Comparison of ENCODE assay signal across 8 cellular contexts in genomic region chr6:110949679-110950285, GRCh38. TPM values are rescaled to one million over a fixed set of nuclear protein-coding genes. Genes with fewer than 3 reads are reported as not detected.
DNase-seq lines count a peak whose midpoint lies in the region; ATAC-seq and TF ChIP-seq lines count a peak whose summit lies in the region.

No MANE protein-coding gene starts in this region.

- H3K4me3 Mint-ChIP-seq in nephron progenitor cell = no peak overlapping the region

- H3K9me3 Mint-ChIP-seq in nephron progenitor cell = no peaks in the 10 kb centered on the region

- no peak overlapping the region for H3K27ac Mint-ChIP-seq in nephron progenitor cell

- no peak for ATAC-seq in HG03432 (IDR thresholded peaks at IDR 0.05; ENCODE audit: unreplicated experiment)
- ATAC-seq in HG03439 (IDR thresholded peaks at IDR 0.05; ENCODE audit: unreplicated experiment) = no peak

- H3K36me3 Mint-ChIP-seq in nephron progenitor cell (ENCODE audit: low read depth) = no peaks in the 10 kb centered on the region

- TF ChIP-seq CTCF in nephron progenitor cell (IDR thresholded peaks at IDR 0.05) = peak; percentile 26

- in situ Hi-C loops in G401 (cut with HindIII; ENCODE audit: low sequenced_read_pairs) = no loop called here

- H3K27me3 Mint-ChIP-seq in nephron progenitor cell (ENCODE audit: low read depth, poor library complexity) = peaks cover 10% of the 10 kb centered on the region

- peaks cover 16% of the 10 kb centered on the region for H3K4me1 Mint-ChIP-seq in nephron progenitor cell

- peak; percentile 21 for DNase-seq in G401 (ENCODE audit: low spot score)
- DNase-seq in NAMALWA (ENCODE audit: low spot score) = peak; percentile 65
- DNase-seq in cerebellar cortex (ENCODE audit: low spot score) = peak; percentile 24
- no peak for DNase-seq in nephron progenitor cell
- DNase-seq in islet precursor cell = no peak
- no peak for DNase-seq in activated gamma-delta T cell treated with Interleukin-2 at 50 U/mL for 16 hours

RNA-seq across cellular contexts. Expression of gene GTF3C6, which starts 8.7 kb away (rescaled TPM):
- 38.2 and 43.0 TPM in 2 replicates for total RNA-seq in G401 (2014; rRNA removed; shearing (Covaris generic))

RNA-seq across cellular contexts. Expression of gene RPF2, which starts 32.1 kb away (rescaled TPM):
- 40.7 and 58.9 TPM in 2 replicates for total RNA-seq in G401 (2014; rRNA removed; shearing (Covaris generic))

Comparison
In these comparisons a context has a peak if more than half of its experiments do, and no peak if none do; other contexts are left out.
1. DNase-seq: peak in G401 (single experiment), NAMALWA (single experiment) and cerebellar cortex (single experiment); none in nephron progenitor cell (single experiment), islet precursor cell (single experiment) and activated gamma-delta T cell treated with Interleukin-2 at 50 U/mL for 16 hours (single experiment).